ENCODE assay signal across 7 cellular contexts in the genomic region with DNA sequence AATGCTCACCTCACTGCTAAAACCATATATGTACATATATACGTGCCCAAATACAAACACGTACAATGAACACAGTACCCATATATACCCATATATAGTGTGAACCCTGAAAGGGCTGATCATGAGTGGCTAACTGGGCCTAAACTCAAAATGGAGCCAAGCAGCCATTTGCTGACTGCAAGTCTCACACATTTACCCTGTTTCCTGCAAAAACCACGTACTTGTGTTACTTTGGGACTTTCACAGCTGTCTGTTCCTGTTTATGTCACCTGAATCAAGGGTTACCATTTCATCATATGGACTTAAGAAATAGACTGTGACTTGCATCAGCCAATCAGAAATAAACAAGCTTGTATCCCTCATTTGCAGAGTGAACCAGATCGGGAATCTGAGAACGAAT. TPM values are rescaled to one million over a fixed set of nuclear protein-coding genes. Genes with fewer than 3 reads are reported as not detected.
DNase-seq lines count a peak whose midpoint lies in the region; ATAC-seq, FAIRE-seq and TF ChIP-seq lines count a peak whose summit lies in the region.
"Not testable (repeated sequence)": the region's sequence is repeated elsewhere in the genome, so short reads cannot be mapped to it uniquely, and the experiment has no call there.
"Had no signal": no experiment of that assay in that cellular context is flagged by ENCODE, and none has a peak within 500 bp of the region (broad histone marks: within the 10 kb centered on the region; RNA-seq: fewer than 3 reads in every experiment).

No MANE protein-coding gene starts in this region.

- H3K27ac Mint-ChIP-seq in activated CD4-positive, alpha-beta T cell treated with anti-CD3 and anti-CD28 coated beads for 36 hours; activated CD8-positive, alpha-beta memory T cell treated with anti-CD3 and anti-CD28 coated beads, Interleukin-2, amount 10 ng/mL, durations not matched to agents 7 days and 5 days; immature natural killer cell; natural killer cell treated with Interleukin-12 subunit alpha and Interleukin-12 subunit beta and Interleukin-15 and Interleukin-18, amount 100 ng/mL, for 72 hours: not testable (repeated sequence)

- H3K27me3 ChIP-seq in GM12878 (replicated peaks in 1 of 2; ENCODE audit: control insufficient read depth in 2 of 2, insufficient read depth in 2 of 2, low read length in 1 of 2): not testable (repeated sequence)

- H3K4me1 ChIP-seq in GM12878 (ENCODE audit: control insufficient read depth, insufficient read depth, low read length): not testable (repeated sequence)

- H3K4me1 Mint-ChIP-seq in activated CD4-positive, alpha-beta T cell treated with anti-CD3 and anti-CD28 coated beads for 36 hours; activated CD8-positive, alpha-beta memory T cell treated with anti-CD3 and anti-CD28 coated beads, Interleukin-2, amount 10 ng/mL, durations not matched to agents 7 days and 5 days: not testable (repeated sequence)
- peaks cover 11 to 30% of the 10 kb centered on the region in 2 donors for H3K4me1 Mint-ChIP-seq in immature natural killer cell
- peaks cover 5 to 21% of the 10 kb centered on the region in 2 donors for H3K4me1 Mint-ChIP-seq in natural killer cell treated with Interleukin-12 subunit alpha and Interleukin-12 subunit beta and Interleukin-15 and Interleukin-18, amount 100 ng/mL, for 72 hours (ENCODE audit: low read depth in 2 of 2)

- H3K36me3 ChIP-seq in GM12878 (ENCODE audit: control insufficient read depth in 2 of 2, insufficient read depth in 2 of 2, low read length in 1 of 2): not testable (repeated sequence)

- not testable (repeated sequence) for H4K20me1 ChIP-seq in GM12878 (ENCODE audit: control insufficient read depth, insufficient read depth)

- not testable (repeated sequence) for H2AFZ ChIP-seq in GM12878 (ENCODE audit: control insufficient read depth, low read depth, low read length)

- H3K79me2 ChIP-seq in GM12878 (ENCODE audit: control insufficient read depth, insufficient read depth, low read length): not testable (repeated sequence)

- peak; percentile 43 for FAIRE-seq in H54 (lab: Jason Lieb, UNC)
- FAIRE-seq in GM12878 (lab: Jason Lieb, UNC): not testable (repeated sequence)

- CTCF ChIA-PET in activated CD4-positive, alpha-beta T cell treated with anti-CD3 and anti-CD28 coated beads for 36 hours (lab: Charles Lee); activated CD8-positive, alpha-beta memory T cell treated with anti-CD3 and anti-CD28 coated beads, Interleukin-2, amount 10 ng/mL, durations not matched to agents 7 days and 5 days (lab: Charles Lee); GM12878 (lab: Yijun Ruan, JAX): not testable (repeated sequence)

- H3K36me3 Mint-ChIP-seq in activated CD4-positive, alpha-beta T cell treated with anti-CD3 and anti-CD28 coated beads for 36 hours (ENCODE audit: low read depth); activated CD8-positive, alpha-beta memory T cell treated with anti-CD3 and anti-CD28 coated beads, Interleukin-2, amount 10 ng/mL, durations not matched to agents 7 days and 5 days; immature natural killer cell; natural killer cell treated with Interleukin-12 subunit alpha and Interleukin-12 subunit beta and Interleukin-15 and Interleukin-18, amount 100 ng/mL, for 72 hours: not testable (repeated sequence)

- H3K9ac ChIP-seq in GM12878 (ENCODE audit: control insufficient read depth, insufficient read depth, low read length): not testable (repeated sequence)

- not testable (repeated sequence) for TF ChIP-seq RAD21 in GM12878 (IDR thresholded peaks at IDR 0.05; ENCODE audit: insufficient read depth, low read depth, low read length)

- H3K9me3 ChIP-seq in GM12878 (replicated peaks; ENCODE audit: control insufficient read depth, insufficient read depth, low read length): not testable (repeated sequence)

- H3K9me3 Mint-ChIP-seq in activated CD4-positive, alpha-beta T cell treated with anti-CD3 and anti-CD28 coated beads for 36 hours (ENCODE audit: low read depth); activated CD8-positive, alpha-beta memory T cell treated with anti-CD3 and anti-CD28 coated beads, Interleukin-2, amount 10 ng/mL, durations not matched to agents 7 days and 5 days (ENCODE audit: low read depth); immature natural killer cell; natural killer cell treated with Interleukin-12 subunit alpha and Interleukin-12 subunit beta and Interleukin-15 and Interleukin-18, amount 100 ng/mL, for 72 hours: not testable (repeated sequence)

- not testable (repeated sequence) for H3K4me3 ChIP-seq in GM12878

- not testable (repeated sequence) for TF ChIP-seq POLR2A in H54 (IDR thresholded peaks at IDR 0.05; ENCODE audit: low read depth, low read length); GM12878 (IDR thresholded peaks at IDR 0.05; ENCODE audit: low read depth, low read length)

- RAD21 ChIA-PET in GM12878 (lab: Charles Lee; ENCODE audit: unreplicated experiment): not testable (repeated sequence)

- no CpG with 5 or more reads among the region's 5 CpGs for WGBS in GM12878 (ENCODE audit: insufficient coverage, insufficient replicate concordance, low lambda C conversion rate, missing lambda C conversion rate)

- not testable (repeated sequence) for BruUV-seq in GM12878 (replicated peaks; lab: Mats Ljungman, UMichigan)

- H3K4me3 Mint-ChIP-seq in activated CD4-positive, alpha-beta T cell treated with anti-CD3 and anti-CD28 coated beads for 36 hours; activated CD8-positive, alpha-beta memory T cell treated with anti-CD3 and anti-CD28 coated beads, Interleukin-2, amount 10 ng/mL, durations not matched to agents 7 days and 5 days; immature natural killer cell; natural killer cell treated with Interleukin-12 subunit alpha and Interleukin-12 subunit beta and Interleukin-15 and Interleukin-18, amount 100 ng/mL, for 72 hours: not testable (repeated sequence)

- H3K4me2 ChIP-seq in GM12878 (ENCODE audit: control insufficient read depth, insufficient read depth): not testable (repeated sequence)

- ATAC-seq in activated CD4-positive, alpha-beta T cell treated with anti-CD3 and anti-CD28 coated beads for 36 hours: peak; percentile 64
- peak; percentile 65 for ATAC-seq in activated CD8-positive, alpha-beta memory T cell treated with anti-CD3 and anti-CD28 coated beads, Interleukin-2, amount 10 ng/mL, durations not matched to agents 7 days and 5 days
- ATAC-seq in GM12878: peak; percentile 35
- peak; percentile 83 to 87 for ATAC-seq in natural killer cell treated with Interleukin-12 subunit alpha and Interleukin-12 subunit beta and Interleukin-15 and Interleukin-18, amount 100 ng/mL, for 72 hours

- not testable (repeated sequence) for TF ChIP-seq EP300 in GM12878 (IDR thresholded peaks at IDR 0.05; ENCODE audit: borderline replicate concordance in 1 of 2, control insufficient read depth in 1 of 2, low read depth in 2 of 2, low read length in 2 of 2)

- H3K27me3 Mint-ChIP-seq in activated CD4-positive, alpha-beta T cell treated with anti-CD3 and anti-CD28 coated beads for 36 hours; activated CD8-positive, alpha-beta memory T cell treated with anti-CD3 and anti-CD28 coated beads, Interleukin-2, amount 10 ng/mL, durations not matched to agents 7 days and 5 days; immature natural killer cell (ENCODE audit: low read depth in 3 of 3); natural killer cell treated with Interleukin-12 subunit alpha and Interleukin-12 subunit beta and Interleukin-15 and Interleukin-18, amount 100 ng/mL, for 72 hours: not testable (repeated sequence)

- POLR2A ChIA-PET in activated CD4-positive, alpha-beta T cell treated with anti-CD3 and anti-CD28 coated beads for 36 hours (lab: Charles Lee); GM12878 (lab: Charles Lee): not testable (repeated sequence)

- in situ Hi-C loops in GM12878 (cut with MboI): not testable (repeated sequence)

- not testable (repeated sequence) for H3K27ac ChIP-seq in GM12878 (ENCODE audit: control insufficient read depth, insufficient read depth)

- intact Hi-C loops in activated CD4-positive, alpha-beta T cell treated with anti-CD3 and anti-CD28 coated beads for 36 hours (cut with DNase I, micrococcal nuclease); GM12878 (cut with micrococcal nuclease; ENCODE audit: unreplicated experiment): not testable (repeated sequence)

- DNase-seq in H54 (ENCODE audit: insufficient read length, low spot score); activated CD4-positive, alpha-beta T cell treated with anti-CD3 and anti-CD28 coated beads for 36 hours; activated CD8-positive, alpha-beta memory T cell treated with anti-CD3 and anti-CD28 coated beads, Interleukin-2, amount 10 ng/mL, durations not matched to agents 7 days and 5 days; GM12878 (ENCODE audit: low read depth, low spot score); natural killer cell treated with Interleukin-12 subunit alpha and Interleukin-12 subunit beta and Interleukin-15 and Interleukin-18, amount 100 ng/mL, for 72 hours (ENCODE audit: low spot score): not testable (repeated sequence)
- DNase-seq in immature natural killer cell: peak; percentile 24 to 34 (median 32)

- SMC1A ChIA-PET in GM12878 (lab: Charles Lee; ENCODE audit: uncharacterized antibody, unreplicated experiment): not testable (repeated sequence)

- not testable (repeated sequence) for TF ChIP-seq CTCF in GM12878 (IDR thresholded peaks at IDR 0.05 in 2 of 3, conservative IDR thresholded peaks at IDR 0.05 in 1 of 3; ENCODE audit: control insufficient read depth in 2 of 3, extremely low read depth in 1 of 3, insufficient read depth in 1 of 3, low read depth in 3 of 3, low read length in 3 of 3)

RNA-seq across cellular contexts. Expression of gene NUTM2B, which starts 5.9 kb away (rescaled TPM):
- total RNA-seq in activated CD4-positive, alpha-beta T cell treated with anti-CD3 and anti-CD28 coated beads for 36 hours: under 1 TPM in 1 of 2 experiments, not detected in 1; 0.30 TPM
- 1 to 10 TPM; 1.3 to 2.0 TPM for total RNA-seq in activated CD8-positive, alpha-beta memory T cell treated with anti-CD3 and anti-CD28 coated beads, Interleukin-2, amount 10 ng/mL, durations not matched to agents 7 days and 5 days
- total RNA-seq in GM12878 (2013; cell fraction: nucleolus; rRNA removed): 0.35 and 0.59 TPM in 2 replicates
- total RNA-seq in GM12878 (2014; rRNA removed) (0.22 and 0.28 TPM in 2 replicates), GM12878 (2014; rRNA removed; fragmentation: Illumina TruSeq; extraction: Trizol) (0.09 TPM in 1 of 2 replicates, not detected in the other), GM12878 (2021) (not detected in 2 replicates)
- 0.08 TPM for polyA plus RNA-seq in GM12878 (2011; ENCODE audit: low read depth)
- polyA plus RNA-seq in GM12878 (2011; rRNA removed) (not detected in 2 replicates), GM12878 (2014; fragmentation: Illumina TruSeq; extraction: Trizol) (0.06 TPM in 1 of 2 replicates, not detected in the other), GM12878 (2014; fragmentation: Nextera tagmentation; extraction: Ambion mirVana) (not detected), GM12878 (2014; rRNA removed) (0.17 and 0.51 TPM in 2 replicates), GM12878 (2016; fragmentation: Nextera tagmentation; extraction: Ambion mirVana) (not detected), immature natural killer cell (under 1 TPM in 1 of 3 donors, not detected in 2; 0.09 TPM)
- 0.06 and 0.10 TPM in 2 replicates for polyA plus RNA-seq in GM12878 (2011; cell fraction: cytosol; rRNA removed)
- 0.13 and 0.16 TPM in 2 replicates for polyA plus RNA-seq in GM12878 (2011; cell fraction: nucleus; rRNA removed)
- 0.20 and 0.25 TPM in 2 replicates for polyA plus RNA-seq in GM12878 (2012)
- 0.07 TPM in 1 of 2 replicates, not detected in the other for polyA minus RNA-seq in GM12878 (2011; rRNA and poly(A)+ RNA removed)
- not detected in 2 replicates for polyA minus RNA-seq in GM12878 (2011; cell fraction: cytosol; rRNA and poly(A)+ RNA removed)
- polyA minus RNA-seq in GM12878 (2011; cell fraction: nucleus; rRNA and poly(A)+ RNA removed): 0.12 and 0.48 TPM in 2 replicates
- total RNA-seq in natural killer cell treated with Interleukin-12 subunit alpha and Interleukin-12 subunit beta and Interleukin-15 and Interleukin-18, amount 100 ng/mL, for 72 hours: under 1 TPM; 0.78 to 0.95 TPM
- polyA plus RNA-seq: GM23338 had no signal

Comparison
In these comparisons a context has a peak if more than half of its experiments do, and no peak if none do; other contexts are left out.
1. ATAC-seq: peak in every context shown above with its lines; median percentile 85 in natural killer cell treated with Interleukin-12 subunit alpha and Interleukin-12 subunit beta and Interleukin-15 and Interleukin-18, amount 100 ng/mL, for 72 hours; 65 in activated CD8-positive, alpha-beta memory T cell treated with anti-CD3 and anti-CD28 coated beads, Interleukin-2, amount 10 ng/mL, durations not matched to agents 7 days and 5 days; 64 in activated CD4-positive, alpha-beta T cell treated with anti-CD3 and anti-CD28 coated beads for 36 hours; 35 in GM12878.